Comparison of ENCODE assay signal across 8 cellular contexts in the genomic region with DNA sequence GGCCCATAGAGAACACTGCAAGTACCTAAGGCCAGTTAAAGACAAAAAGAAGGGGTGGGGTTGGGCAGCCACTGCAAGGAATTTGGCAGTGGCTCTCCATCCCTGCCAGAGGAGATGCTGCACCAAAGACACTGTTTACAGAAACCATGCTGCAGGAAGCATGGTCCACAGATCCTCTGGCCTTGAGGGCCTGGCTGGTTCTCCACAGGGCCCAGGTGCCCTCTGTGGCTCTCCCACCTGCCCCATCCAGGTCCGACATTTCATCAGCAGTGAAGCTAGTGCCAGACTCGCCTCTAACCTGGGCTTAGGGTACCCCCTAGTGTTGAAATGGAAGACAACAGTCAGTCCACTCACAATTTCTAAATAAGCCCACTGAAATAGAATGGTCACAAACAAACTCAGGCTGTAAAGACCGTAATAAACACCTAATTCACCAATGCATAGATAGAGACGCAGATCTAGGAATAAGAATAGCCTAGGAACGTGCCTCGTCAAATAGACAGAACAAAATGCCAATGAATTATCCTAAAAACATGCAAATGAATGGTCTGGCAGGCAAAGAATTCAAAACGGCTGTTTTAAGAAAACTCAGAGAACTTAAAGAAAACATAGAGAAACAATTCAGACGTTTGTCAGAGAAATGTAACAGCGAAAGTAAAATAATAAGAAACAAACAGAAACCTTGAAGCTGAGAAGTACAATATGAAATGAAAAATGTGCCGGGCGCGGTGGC. TPM values are rescaled to one million over a fixed set of nuclear protein-coding genes. Genes with fewer than 3 reads are reported as not detected.
DNase-seq lines count a peak whose midpoint lies in the region; ATAC-seq and TF ChIP-seq lines count a peak whose summit lies in the region.

No MANE protein-coding gene starts in this region.

- H3K9me3 ChIP-seq in NT2/D1 (ENCODE audit: insufficient read depth, low read length), result no peaks in the 10 kb centered on the region

- no peak overlapping the region for H3K9ac ChIP-seq in NT2/D1 (ENCODE audit: insufficient read length, low read depth)

- TF ChIP-seq RAD21 in Ishikawa (IDR thresholded peaks at IDR 0.05; ENCODE audit: low read depth), result peak; percentile 75

- peak; percentile 87 for DNase-seq in DMS53 treated with DMSO at 0.1 percent for 48 hours (lab: John Stamatoyannopoulos, UW; ENCODE audit: unreplicated experiment)
- peak; percentile 16 for DNase-seq in NT2/D1 (ENCODE audit: low read depth, low spot score)
- peak; percentile 9 for DNase-seq in activated T-helper 1 cell treated with Interleukin-2 at 50 U/mL for 16 hours (ENCODE audit: low read depth)
- no peak for DNase-seq in left cardiac atrium
- peak in 2 of 3 donors; percentile 24 to 64 for DNase-seq in stimulated activated CD4-positive, alpha-beta T cell treated with anti-CD3 and anti-CD28 coated beads, Interleukin-12 subunit alpha, Interleukin-12 subunit beta, amount 100 ng/mL, for 48 hours (ENCODE audit: low read depth in 2 of 3, low spot score in 1 of 3)
- no peak for DNase-seq in cortex of kidney (lab: John Stamatoyannopoulos, UW)

- intact Hi-C loops in left cardiac atrium (cut with DNase I), result no loop called here

- TF ChIP-seq EP300 in Ishikawa (IDR thresholded peaks at IDR 0.05; ENCODE audit: borderline replicate concordance), result no peak

- no peaks in the 10 kb centered on the region for H3K4me1 ChIP-seq in NT2/D1 (ENCODE audit: insufficient read depth, insufficient read length)

- ATAC-seq in left cardiac atrium (peak; percentile 27 to 48), GM18858 (IDR thresholded peaks at IDR 0.05; ENCODE audit: unreplicated experiment) (no peak)

- no peak overlapping the region for H3K4me3 ChIP-seq in NT2/D1 (ENCODE audit: insufficient read length, low read depth)

- no peaks in the 10 kb centered on the region for H3K36me3 ChIP-seq in NT2/D1 (ENCODE audit: insufficient read depth, insufficient read length, low read length)

- H3K27me3 ChIP-seq in NT2/D1 (ENCODE audit: insufficient read depth, insufficient read length), result peaks cover 4% of the 10 kb centered on the region

TF ChIP-seq in Ishikawa, 13 proteins besides CTCF, POLR2A, EP300 and RAD21:
- TF ChIP-seq TAF1 (IDR thresholded peaks at IDR 0.05; ENCODE audit: low read depth), result no peak
- TF ChIP-seq YY1 (IDR thresholded peaks at IDR 0.05; ENCODE audit: low read depth), result no peak
- TF ChIP-seq ZBTB7A (IDR thresholded peaks at IDR 0.05; ENCODE audit: low read depth), result no peak
- TF ChIP-seq CREB1 (IDR thresholded peaks at IDR 0.05; ENCODE audit: low read depth), result no peak
- TF ChIP-seq USF1 (IDR thresholded peaks at IDR 0.05), result no peak
- no peak for TF ChIP-seq MAX (IDR thresholded peaks at IDR 0.05)
- no peak for TF ChIP-seq TEAD4 (IDR thresholded peaks at IDR 0.05)
- TF ChIP-seq FOXM1 (IDR thresholded peaks at IDR 0.05; ENCODE audit: borderline replicate concordance, low read depth), result no peak
- no peak for TF ChIP-seq NFIC (IDR thresholded peaks at IDR 0.05)
- no peak for TF ChIP-seq EGR1 (IDR thresholded peaks at IDR 0.05)
- TF ChIP-seq CEBPB (IDR thresholded peaks at IDR 0.05), result no peak
- TF ChIP-seq TCF12 (IDR thresholded peaks at IDR 0.05; ENCODE audit: low read depth), result no peak
- TF ChIP-seq, protein P1, sequence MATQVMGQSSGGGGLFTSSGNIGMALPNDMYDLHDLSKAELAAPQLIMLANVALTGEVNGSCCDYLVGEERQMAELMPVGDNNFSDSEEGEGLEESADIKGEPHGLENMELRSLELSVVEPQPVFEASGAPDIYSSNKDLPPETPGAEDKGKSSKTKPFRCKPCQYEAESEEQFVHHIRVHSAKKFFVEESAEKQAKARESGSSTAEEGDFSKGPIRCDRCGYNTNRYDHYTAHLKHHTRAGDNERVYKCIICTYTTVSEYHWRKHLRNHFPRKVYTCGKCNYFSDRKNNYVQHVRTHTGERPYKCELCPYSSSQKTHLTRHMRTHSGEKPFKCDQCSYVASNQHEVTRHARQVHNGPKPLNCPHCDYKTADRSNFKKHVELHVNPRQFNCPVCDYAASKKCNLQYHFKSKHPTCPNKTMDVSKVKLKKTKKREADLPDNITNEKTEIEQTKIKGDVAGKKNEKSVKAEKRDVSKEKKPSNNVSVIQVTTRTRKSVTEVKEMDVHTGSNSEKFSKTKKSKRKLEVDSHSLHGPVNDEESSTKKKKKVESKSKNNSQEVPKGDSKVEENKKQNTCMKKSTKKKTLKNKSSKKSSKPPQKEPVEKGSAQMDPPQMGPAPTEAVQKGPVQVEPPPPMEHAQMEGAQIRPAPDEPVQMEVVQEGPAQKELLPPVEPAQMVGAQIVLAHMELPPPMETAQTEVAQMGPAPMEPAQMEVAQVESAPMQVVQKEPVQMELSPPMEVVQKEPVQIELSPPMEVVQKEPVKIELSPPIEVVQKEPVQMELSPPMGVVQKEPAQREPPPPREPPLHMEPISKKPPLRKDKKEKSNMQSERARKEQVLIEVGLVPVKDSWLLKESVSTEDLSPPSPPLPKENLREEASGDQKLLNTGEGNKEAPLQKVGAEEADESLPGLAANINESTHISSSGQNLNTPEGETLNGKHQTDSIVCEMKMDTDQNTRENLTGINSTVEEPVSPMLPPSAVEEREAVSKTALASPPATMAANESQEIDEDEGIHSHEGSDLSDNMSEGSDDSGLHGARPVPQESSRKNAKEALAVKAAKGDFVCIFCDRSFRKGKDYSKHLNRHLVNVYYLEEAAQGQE (IDR thresholded peaks at IDR 0.05; ENCODE audit: low read depth), result no peak

RNA-seq across cellular contexts. Expression of gene LYPD4, which starts 23.3 kb away (rescaled TPM):
- total RNA-seq in left cardiac atrium, result not detected

RNA-seq across cellular contexts. Expression of gene DMRTC2, which starts 23.7 kb away (rescaled TPM):
- total RNA-seq in left cardiac atrium, result not detected

RNA-seq across cellular contexts. Expression of gene CEACAM3, which starts 24.8 kb away (rescaled TPM):
- total RNA-seq in left cardiac atrium, result under 1 TPM; 0.29 to 0.60 TPM

RNA-seq across cellular contexts. Expression of gene RPS19, which starts 38.9 kb away (rescaled TPM):
- total RNA-seq in left cardiac atrium, result 100 to 1,000 TPM; 811 to 841 TPM

RNA-seq across cellular contexts. Expression of gene CD79A, which starts 55.9 kb away (rescaled TPM):
- under 1 TPM; 0.24 to 0.68 TPM for total RNA-seq in left cardiac atrium

Comparison
In these comparisons a context has a peak if more than half of its experiments do, and no peak if none do; other contexts are left out.
1. DNase-seq: peak in DMS53 treated with DMSO at 0.1 percent for 48 hours (single experiment), NT2/D1 (single experiment), activated T-helper 1 cell treated with Interleukin-2 at 50 U/mL for 16 hours (single experiment) and stimulated activated CD4-positive, alpha-beta T cell treated with anti-CD3 and anti-CD28 coated beads, Interleukin-12 subunit alpha, Interleukin-12 subunit beta, amount 100 ng/mL, for 48 hours (2 of 3); none in left cardiac atrium (single experiment) and cortex of kidney (single experiment).